ENCODE assay signal across 1 cellular context in the genomic region with DNA sequence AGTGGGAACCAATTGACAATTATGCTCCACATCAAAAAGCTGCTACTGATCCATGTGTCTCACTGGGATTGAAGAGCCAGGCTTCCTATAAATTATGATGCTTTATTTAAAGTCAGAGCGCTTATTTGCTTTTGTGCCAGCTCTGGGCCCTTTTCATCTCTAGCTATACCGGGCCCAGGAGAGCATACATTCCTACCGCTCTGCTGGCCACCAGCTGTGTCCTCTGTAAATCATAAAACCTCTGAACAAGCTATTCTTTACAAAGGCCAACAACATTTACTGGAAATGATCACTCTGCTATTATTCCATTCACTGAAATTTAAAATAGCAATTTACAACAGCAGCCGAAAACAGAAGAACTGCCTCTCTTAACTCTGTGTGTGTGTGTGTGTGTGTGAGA.
TF ChIP-seq lines count a peak whose summit lies in the region.

No MANE protein-coding gene starts in this region.

TF ChIP-seq in neural cell, 6 proteins besides CTCF, POLR2A, EP300 and RAD21 (continued from another document):
- TF ChIP-seq, protein P1, sequence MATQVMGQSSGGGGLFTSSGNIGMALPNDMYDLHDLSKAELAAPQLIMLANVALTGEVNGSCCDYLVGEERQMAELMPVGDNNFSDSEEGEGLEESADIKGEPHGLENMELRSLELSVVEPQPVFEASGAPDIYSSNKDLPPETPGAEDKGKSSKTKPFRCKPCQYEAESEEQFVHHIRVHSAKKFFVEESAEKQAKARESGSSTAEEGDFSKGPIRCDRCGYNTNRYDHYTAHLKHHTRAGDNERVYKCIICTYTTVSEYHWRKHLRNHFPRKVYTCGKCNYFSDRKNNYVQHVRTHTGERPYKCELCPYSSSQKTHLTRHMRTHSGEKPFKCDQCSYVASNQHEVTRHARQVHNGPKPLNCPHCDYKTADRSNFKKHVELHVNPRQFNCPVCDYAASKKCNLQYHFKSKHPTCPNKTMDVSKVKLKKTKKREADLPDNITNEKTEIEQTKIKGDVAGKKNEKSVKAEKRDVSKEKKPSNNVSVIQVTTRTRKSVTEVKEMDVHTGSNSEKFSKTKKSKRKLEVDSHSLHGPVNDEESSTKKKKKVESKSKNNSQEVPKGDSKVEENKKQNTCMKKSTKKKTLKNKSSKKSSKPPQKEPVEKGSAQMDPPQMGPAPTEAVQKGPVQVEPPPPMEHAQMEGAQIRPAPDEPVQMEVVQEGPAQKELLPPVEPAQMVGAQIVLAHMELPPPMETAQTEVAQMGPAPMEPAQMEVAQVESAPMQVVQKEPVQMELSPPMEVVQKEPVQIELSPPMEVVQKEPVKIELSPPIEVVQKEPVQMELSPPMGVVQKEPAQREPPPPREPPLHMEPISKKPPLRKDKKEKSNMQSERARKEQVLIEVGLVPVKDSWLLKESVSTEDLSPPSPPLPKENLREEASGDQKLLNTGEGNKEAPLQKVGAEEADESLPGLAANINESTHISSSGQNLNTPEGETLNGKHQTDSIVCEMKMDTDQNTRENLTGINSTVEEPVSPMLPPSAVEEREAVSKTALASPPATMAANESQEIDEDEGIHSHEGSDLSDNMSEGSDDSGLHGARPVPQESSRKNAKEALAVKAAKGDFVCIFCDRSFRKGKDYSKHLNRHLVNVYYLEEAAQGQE (IDR thresholded peaks at IDR 0.05; ENCODE audit: borderline replicate concordance), result no peak
